18 cellular contexts compared by ENCODE assay signal in the genomic region with DNA sequence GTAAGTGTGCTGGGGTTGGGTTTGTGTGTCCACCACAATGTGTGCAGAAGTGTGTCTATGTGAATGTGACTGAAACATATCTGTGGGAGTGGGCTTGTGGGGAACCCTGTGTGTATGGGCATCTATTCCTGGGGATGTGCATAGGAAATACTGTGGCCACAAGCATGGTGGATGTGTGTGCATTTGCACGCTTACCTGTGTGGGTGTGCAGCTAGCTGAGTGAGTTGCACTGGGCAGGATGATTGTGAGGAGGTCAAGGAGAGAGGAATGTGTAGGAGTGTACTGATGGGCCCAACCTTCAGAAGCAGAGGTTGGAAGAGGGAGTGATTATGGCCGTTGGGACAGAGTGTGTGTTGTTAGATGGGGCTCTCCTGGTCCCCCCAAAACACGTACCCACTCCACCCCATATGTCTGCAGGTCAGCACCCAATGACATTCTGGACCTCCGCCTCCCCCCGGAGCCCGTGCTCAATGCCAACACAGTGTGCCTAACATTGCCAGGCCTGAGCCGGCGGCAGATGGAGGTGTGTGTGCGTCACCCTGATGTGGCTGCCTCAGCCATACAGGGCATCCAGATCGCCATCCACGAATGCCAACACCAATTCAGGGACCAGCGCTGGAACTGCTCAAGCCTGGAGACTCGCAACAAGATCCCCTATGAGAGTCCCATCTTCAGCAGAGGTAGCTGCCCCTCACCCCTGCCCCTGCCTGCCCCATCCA. TPM values are rescaled to one million over a fixed set of nuclear protein-coding genes. Genes with fewer than 3 reads are reported as not detected.
DNase-seq lines count a peak whose midpoint lies in the region; ATAC-seq lines count a peak whose summit lies in the region.
"Had no signal": no experiment of that assay in that cellular context is flagged by ENCODE, and none has a peak within 500 bp of the region (broad histone marks: within the 10 kb centered on the region; RNA-seq: fewer than 3 reads in every experiment).

No MANE protein-coding gene starts in this region.

- H3K4me1 ChIP-seq in trophoblast cell (ENCODE audit: control insufficient read depth in 1 of 2, insufficient read depth in 2 of 2, low read length in 2 of 2) = peaks cover 24 to 27% of the 10 kb centered on the region in 2 experiments

- H3K27ac Mint-ChIP-seq in activated CD4-positive, alpha-beta T cell treated with anti-CD3 and anti-CD28 coated beads for 36 hours = no peak overlapping the region
- no peak overlapping the region for H3K27ac Mint-ChIP-seq in central memory CD8-positive, alpha-beta T cell (ENCODE audit: low read depth)
- H3K27ac Mint-ChIP-seq: dendritic cell treated with granulocyte-macrophage colony-stimulating factor and Interleukin-4, amounts not matched to agents 40 ng/mL and 50 ng/mL, for 4 days had no signal

- peaks cover 60% of the 10 kb centered on the region for H3K27me3 ChIP-seq in trophoblast cell (ENCODE audit: insufficient read depth, low read length)
- H3K27me3 ChIP-seq: MG63 had no signal

- DNase-seq in activated CD4-positive, alpha-beta T cell treated with anti-CD3 and anti-CD28 coated beads for 36 hours = no peak
- no peak for DNase-seq in activated CD4-positive, alpha-beta T cell treated with anti-CD3 and anti-CD28 coated beads for 4 hours
- DNase-seq in NCI-H1694 treated with DMSO at 0.1 percent for 48 hours (lab: John Stamatoyannopoulos, UW) (peak; percentile 89), trophoblast cell (no peak), NCI-H526 treated with DMSO at 0.1 percent for 48 hours (lab: John Stamatoyannopoulos, UW) (no peak)
- DNase-seq in central memory CD8-positive, alpha-beta T cell (ENCODE audit: low spot score in 2 of 2) = no peak
- DNase-seq in stimulated activated CD4-positive, alpha-beta T cell treated with anti-CD3 and anti-CD28 coated beads, Interleukin-4, amount 100 ng/mL, for 4 hours = no peak
- DNase-seq: activated T-cell treated with anti-CD3 and anti-CD28 coated beads, Interleukin-2, amount 50 U/mL, for 1 hour; amygdala; MG63; substantia nigra had no signal

- no peak overlapping the region for H2BK12ac ChIP-seq in trophoblast cell (ENCODE audit: low read length)

- H4K91ac ChIP-seq in trophoblast cell (ENCODE audit: low read depth, low read length) = no peak overlapping the region

- H3K18ac ChIP-seq in trophoblast cell (ENCODE audit: low read length) = no peak overlapping the region

- H3K4me3 ChIP-seq in trophoblast cell (ENCODE audit: low read depth, low read length) = no peak overlapping the region
- H3K4me3 ChIP-seq: MG63 had no signal

- H3K9me3 Mint-ChIP-seq in activated CD4-positive, alpha-beta T cell treated with anti-CD3 and anti-CD28 coated beads for 36 hours (ENCODE audit: low read depth) = no peaks in the 10 kb centered on the region
- H3K9me3 Mint-ChIP-seq in central memory CD8-positive, alpha-beta T cell = no peaks in the 10 kb centered on the region
- H3K9me3 Mint-ChIP-seq: dendritic cell treated with granulocyte-macrophage colony-stimulating factor and Interleukin-4, amounts not matched to agents 40 ng/mL and 50 ng/mL, for 4 days had no signal

- WGBS in trophoblast cell (ENCODE audit: extremely low coverage, insufficient coverage, insufficient read length) = no CpG with 5 or more reads among the region's 13 CpGs

- H3K36me3 Mint-ChIP-seq in activated CD4-positive, alpha-beta T cell treated with anti-CD3 and anti-CD28 coated beads for 36 hours (ENCODE audit: low read depth) = no peaks in the 10 kb centered on the region
- H3K36me3 Mint-ChIP-seq in central memory CD8-positive, alpha-beta T cell (ENCODE audit: insufficient read depth) = peaks cover 10% of the 10 kb centered on the region

- CTCF ChIA-PET in activated CD4-positive, alpha-beta T cell treated with anti-CD3 and anti-CD28 coated beads for 36 hours (lab: Charles Lee) = interaction anchor here (0.7 to 18.2 kb wide), 2 partner anchors 13 to 99 kb away, joined by 3 to 620 read pairs; no protein-coding TSS in a partner anchor

- peaks cover 46% of the 10 kb centered on the region for H3K4me1 Mint-ChIP-seq in activated CD4-positive, alpha-beta T cell treated with anti-CD3 and anti-CD28 coated beads for 36 hours
- peaks cover 42% of the 10 kb centered on the region for H3K4me1 Mint-ChIP-seq in central memory CD8-positive, alpha-beta T cell

- no peaks in the 10 kb centered on the region for H3K79me2 ChIP-seq in trophoblast cell (ENCODE audit: control insufficient read depth, insufficient read depth, low read length, poor library complexity)

- ATAC-seq in activated CD4-positive, alpha-beta T cell treated with anti-CD3 and anti-CD28 coated beads for 36 hours = no peak
- no peak for ATAC-seq in central memory CD8-positive, alpha-beta T cell (replicated peaks; ENCODE audit: extremely low read depth, poor library complexity, severe bottlenecking)
- ATAC-seq in GM21367 (IDR thresholded peaks at IDR 0.05; ENCODE audit: unreplicated experiment) = no peak

- no peak overlapping the region for H3K14ac ChIP-seq in trophoblast cell (ENCODE audit: low read length)

- peaks cover 10% of the 10 kb centered on the region for H3K9me3 ChIP-seq in trophoblast cell (ENCODE audit: insufficient read depth, low read depth, low read length)
- H3K9me3 ChIP-seq: MG63 had no signal

- H3K36me3 ChIP-seq in trophoblast cell (ENCODE audit: control insufficient read depth in 1 of 2, insufficient read depth in 2 of 2, low read length in 2 of 2) = no peaks in the 10 kb centered on the region
- H3K36me3 ChIP-seq: MG63 had no signal

- no peak overlapping the region for H2BK5ac ChIP-seq in trophoblast cell (ENCODE audit: low read depth, low read length, poor library complexity)

- no peak overlapping the region for H3K4me2 ChIP-seq in trophoblast cell (ENCODE audit: low read length)

- intact Hi-C loops in activated CD4-positive, alpha-beta T cell treated with anti-CD3 and anti-CD28 coated beads for 36 hours (cut with DNase I, micrococcal nuclease) = no loop called here

- H3K4me3 Mint-ChIP-seq in activated CD4-positive, alpha-beta T cell treated with anti-CD3 and anti-CD28 coated beads for 36 hours = peak overlapping the region; percentile 25
- H3K4me3 Mint-ChIP-seq in central memory CD8-positive, alpha-beta T cell = peak overlapping the region; percentile 68
- H3K4me3 Mint-ChIP-seq: dendritic cell treated with granulocyte-macrophage colony-stimulating factor and Interleukin-4, amounts not matched to agents 40 ng/mL and 50 ng/mL, for 4 days had no signal

- H4K8ac ChIP-seq in trophoblast cell (ENCODE audit: low read depth, low read length) = no peak overlapping the region

- H3K9ac ChIP-seq in trophoblast cell (ENCODE audit: low read length) = no peak overlapping the region

- peak overlapping the region; percentile 77 for H3K23ac ChIP-seq in trophoblast cell (ENCODE audit: low read length)

- H4K12ac ChIP-seq in trophoblast cell (ENCODE audit: low read depth, low read length) = no peak overlapping the region

- no peak overlapping the region for H3K27ac ChIP-seq in trophoblast cell (ENCODE audit: low read depth, low read length)

- peaks cover 17% of the 10 kb centered on the region for H3K27me3 Mint-ChIP-seq in activated CD4-positive, alpha-beta T cell treated with anti-CD3 and anti-CD28 coated beads for 36 hours
- H3K27me3 Mint-ChIP-seq in central memory CD8-positive, alpha-beta T cell = peaks cover 13% of the 10 kb centered on the region

- H2AK5ac ChIP-seq in trophoblast cell (ENCODE audit: low read length) = no peak overlapping the region

- no peak overlapping the region for H3K4ac ChIP-seq in trophoblast cell (ENCODE audit: low read depth, low read length)

- no peak overlapping the region for H2AFZ ChIP-seq in trophoblast cell (ENCODE audit: insufficient read depth, low read length, poor library complexity)

- no peak overlapping the region for H2BK120ac ChIP-seq in trophoblast cell (ENCODE audit: insufficient read depth, low read length, poor library complexity)

- no peaks in the 10 kb centered on the region for H3K79me1 ChIP-seq in trophoblast cell (ENCODE audit: low read length)

- POLR2A ChIA-PET in activated CD4-positive, alpha-beta T cell treated with anti-CD3 and anti-CD28 coated beads for 36 hours (lab: Charles Lee) = interaction anchor here (0.7 to 2.1 kb wide), 5 partner anchors 11 to 651 kb away, joined by 3 to 9 read pairs (median 4); no protein-coding TSS in a partner anchor

RNA-seq across cellular contexts. Expression of gene WNT10A, which starts 1.3 kb away (rescaled TPM):
- 1 to 10 TPM; 5.4 to 6.0 TPM for total RNA-seq in activated CD4-positive, alpha-beta T cell treated with anti-CD3 and anti-CD28 coated beads for 36 hours
- polyA plus RNA-seq in trophoblast cell (2013) = 0.15 and 0.22 TPM in 2 replicates
- total RNA-seq: fibroblast of lung, lung microvascular endothelial cell, skeletal muscle tissue had no signal
- polyA plus RNA-seq: fibroblast of lung had no signal

RNA-seq across cellular contexts. Expression of gene WNT6, which starts 22.3 kb away (rescaled TPM):
- total RNA-seq in activated CD4-positive, alpha-beta T cell treated with anti-CD3 and anti-CD28 coated beads for 36 hours = under 1 TPM in 1 of 2 experiments, not detected in 1; 0.30 TPM
- polyA plus RNA-seq in trophoblast cell (2013) = 22.5 and 23.5 TPM in 2 replicates
- total RNA-seq: A172, fibroblast of lung, lung microvascular endothelial cell, skeletal muscle tissue had no signal
- polyA plus RNA-seq: fibroblast of lung had no signal

RNA-seq across cellular contexts. Expression of gene PRKAG3, which starts 50.3 kb away (rescaled TPM):
- total RNA-seq in activated CD4-positive, alpha-beta T cell treated with anti-CD3 and anti-CD28 coated beads for 36 hours = not detected
- polyA plus RNA-seq in trophoblast cell (2013) = not detected in 2 replicates
- total RNA-seq: A172, lung microvascular endothelial cell, omental fat pad had no signal
- polyA plus RNA-seq: fibroblast of lung had no signal
